In genomic region chr3:147369671-147370123, GRCh38 we compare ENCODE assay signal across 25 cellular contexts. TPM values are rescaled to one million over a fixed set of nuclear protein-coding genes. Genes with fewer than 3 reads are reported as not detected.
A peak's percentile ranks its signal among the peaks of the same experiment; 100 is the strongest.
DNase-seq lines count a peak whose midpoint lies in the region; ATAC-seq and TF ChIP-seq lines count a peak whose summit lies in the region.
"Had no signal": no experiment of that assay in that cellular context is flagged by ENCODE, and none has a peak within 500 bp of the region (broad histone marks: within the 10 kb centered on the region; RNA-seq: fewer than 3 reads in every experiment).

No MANE protein-coding gene starts in this region.

- no peaks in the 10 kb centered on the region for H3K36me3 Mint-ChIP-seq in activated naive CD4-positive, alpha-beta T cell treated with anti-CD3 and anti-CD28 coated beads, Interleukin-2, amount 10 ng/mL, durations not matched to agents 7 days and 5 days

- H3K9me3 ChIP-seq in iPS-20b (ENCODE audit: insufficient read depth, low read depth, low read length) (peaks cover 3% of the 10 kb centered on the region; the same call in 1 of the 2 replicates), smooth muscle cell (replicated peaks; ENCODE audit: low read depth) (no peaks in the 10 kb centered on the region)

- H2AFZ ChIP-seq in smooth muscle cell (ENCODE audit: low read depth), result no peak overlapping the region
- H2AFZ ChIP-seq: PC-9 had no signal

- CTCF ChIA-PET in activated naive CD4-positive, alpha-beta T cell treated with anti-CD3 and anti-CD28 coated beads, Interleukin-2, amount 10 ng/mL, durations not matched to agents 7 days and 5 days (lab: Charles Lee), result no interaction called here

- no peak overlapping the region for H3K9ac ChIP-seq in iPS-20b (ENCODE audit: low read depth, low read length)
- H3K9ac ChIP-seq in smooth muscle cell (ENCODE audit: low read depth), result no peak overlapping the region

- no peaks in the 10 kb centered on the region for H4K20me1 ChIP-seq in smooth muscle cell (ENCODE audit: low read depth)

- no peaks in the 10 kb centered on the region for H3K9me3 Mint-ChIP-seq in activated naive CD4-positive, alpha-beta T cell treated with anti-CD3 and anti-CD28 coated beads, Interleukin-2, amount 10 ng/mL, durations not matched to agents 7 days and 5 days

- H3K4me2 ChIP-seq in smooth muscle cell, result peak overlapping the region; percentile 57
- H3K4me2 ChIP-seq: PC-9 had no signal

- H3K4me3 Mint-ChIP-seq in activated naive CD4-positive, alpha-beta T cell treated with anti-CD3 and anti-CD28 coated beads, Interleukin-2, amount 10 ng/mL, durations not matched to agents 7 days and 5 days, result no peak overlapping the region
- H3K4me3 Mint-ChIP-seq: central memory CD8-positive, alpha-beta T cell; T-helper 17 cell had no signal

- H3K27ac ChIP-seq in iPS-20b (ENCODE audit: low read length), result no peak overlapping the region
- no peak overlapping the region for H3K27ac ChIP-seq in smooth muscle cell (ENCODE audit: low read depth)
- H3K27ac ChIP-seq: PC-9, stomach, VCaP had no signal

- H3F3A ChIP-seq in smooth muscle cell (ENCODE audit: low read depth), result no peaks in the 10 kb centered on the region

- H3K27me3 ChIP-seq in iPS-20b (ENCODE audit: insufficient read depth, low read length) (peaks cover 100% of the 10 kb centered on the region), smooth muscle cell (ENCODE audit: low read depth) (peaks cover 100% of the 10 kb centered on the region)

- in situ Hi-C loops in astrocyte of the cerebellum (cut with HindIII; ENCODE audit: low sequenced_read_pairs), result no loop called here

- peaks cover 68% of the 10 kb centered on the region for H3K27me3 Mint-ChIP-seq in activated naive CD4-positive, alpha-beta T cell treated with anti-CD3 and anti-CD28 coated beads, Interleukin-2, amount 10 ng/mL, durations not matched to agents 7 days and 5 days

- peak overlapping the region; percentile 47 for H3K4me3 ChIP-seq in astrocyte of the cerebellum (ENCODE audit: low read depth, low read length)
- H3K4me3 ChIP-seq in iPS-20b (ENCODE audit: low read length), result peak overlapping the region; percentile 33; the same call in 1 of the 2 replicates
- H3K4me3 ChIP-seq in smooth muscle cell, result no peak overlapping the region
- H3K4me3 ChIP-seq: PC-9, stomach had no signal

- H3K27ac Mint-ChIP-seq in activated naive CD4-positive, alpha-beta T cell treated with anti-CD3 and anti-CD28 coated beads, Interleukin-2, amount 10 ng/mL, durations not matched to agents 7 days and 5 days, result no peak overlapping the region
- H3K27ac Mint-ChIP-seq: T-helper 17 cell had no signal

- no peaks in the 10 kb centered on the region for H3K79me2 ChIP-seq in smooth muscle cell (ENCODE audit: low read depth)

- DNase-seq in DMS53 (lab: John Stamatoyannopoulos, UW) (peak; percentile 51), DMS53 treated with DMSO at 0.1 percent for 48 hours (lab: John Stamatoyannopoulos, UW; ENCODE audit: unreplicated experiment) (no peak), astrocyte of the cerebellum (ENCODE audit: low read depth) (no peak), smooth muscle cell (lab: John Stamatoyannopoulos, UW; ENCODE audit: unreplicated experiment) (no peak)
- no peak for DNase-seq in activated naive CD4-positive, alpha-beta T cell treated with anti-CD3 and anti-CD28 coated beads, Interleukin-2, amount 10 ng/mL, durations not matched to agents 7 days and 5 days
- DNase-seq in activated T-cell treated with anti-CD3 and anti-CD28 coated beads, Interleukin-2, amount 50 U/mL, for 48 hours, result no peak
- DNase-seq: 8988T; activated CD4-positive, alpha-beta T cell treated with anti-CD3 and anti-CD28 coated beads, Interleukin-2, amount 50 U/mL, for 4 hours; activated gamma-delta T cell treated with Interleukin-2 at 50 U/mL for 16 hours; effector memory CD4-positive, alpha-beta T cell; IMR-90; left colon; NCI-H2227 treated with DMSO at 0.1 percent for 48 hours; NCI-H774; PC-9; stimulated activated CD4-positive, alpha-beta T cell treated with anti-CD3 and anti-CD28 coated beads, Interleukin-4, amount 100 ng/mL, for 4 hours; stomach; T-helper 17 cell; trophoblast cell had no signal

- no peak for ATAC-seq in GM21360 (IDR thresholded peaks at IDR 0.05; ENCODE audit: unreplicated experiment)
- ATAC-seq: left colon, T-helper 17 cell had no signal

- H3K36me3 ChIP-seq in iPS-20b (ENCODE audit: insufficient read depth, low read depth, low read length) (no peaks in the 10 kb centered on the region), smooth muscle cell (ENCODE audit: low read depth) (no peaks in the 10 kb centered on the region)
- H3K36me3 ChIP-seq: stomach had no signal

- WGBS in smooth muscle cell (ENCODE audit: low lambda C conversion rate), result 2% methylated on average over 17 of the region's 17 CpGs

- H3K4me1 ChIP-seq in iPS-20b (ENCODE audit: insufficient read depth, low read length), result peaks cover 12% of the 10 kb centered on the region; the same call in 1 of the 2 replicates
- H3K4me1 ChIP-seq in smooth muscle cell (ENCODE audit: low read depth), result peaks cover 3% of the 10 kb centered on the region

- no peak for TF ChIP-seq CTCF in astrocyte of the cerebellum (IDR thresholded peaks at IDR 0.05; ENCODE audit: low read depth, low read length, missing control alignments)
- no peak for TF ChIP-seq CTCF in smooth muscle cell (IDR thresholded peaks at IDR 0.05; ENCODE audit: borderline replicate concordance, insufficient read depth, poor library complexity, severe bottlenecking)

- no peaks in the 10 kb centered on the region for H3K4me1 Mint-ChIP-seq in activated naive CD4-positive, alpha-beta T cell treated with anti-CD3 and anti-CD28 coated beads, Interleukin-2, amount 10 ng/mL, durations not matched to agents 7 days and 5 days
- H3K4me1 Mint-ChIP-seq: central memory CD8-positive, alpha-beta T cell; T-helper 17 cell had no signal

RNA-seq across cellular contexts. Expression of gene ZIC4, which starts 36.6 kb away (rescaled TPM):
- total RNA-seq in smooth muscle cell, result not detected in 2 replicates
- polyA plus RNA-seq in smooth muscle cell, result not detected in 2 replicates
- total RNA-seq: glomerular endothelial cell, IMR-90, left colon, M059J, PC-9, stomach, T-helper 17 cell had no signal
- polyA plus RNA-seq: IMR-90, stomach had no signal

RNA-seq across cellular contexts. Expression of gene ZIC1, which starts 39.5 kb away (rescaled TPM):
- not detected in 2 replicates for total RNA-seq in smooth muscle cell
- polyA plus RNA-seq in smooth muscle cell, result not detected in 2 replicates
- total RNA-seq: IMR-90, left colon, PC-9, stomach, T-helper 17 cell had no signal
- polyA plus RNA-seq: IMR-90 had no signal
